In the genomic region with DNA sequence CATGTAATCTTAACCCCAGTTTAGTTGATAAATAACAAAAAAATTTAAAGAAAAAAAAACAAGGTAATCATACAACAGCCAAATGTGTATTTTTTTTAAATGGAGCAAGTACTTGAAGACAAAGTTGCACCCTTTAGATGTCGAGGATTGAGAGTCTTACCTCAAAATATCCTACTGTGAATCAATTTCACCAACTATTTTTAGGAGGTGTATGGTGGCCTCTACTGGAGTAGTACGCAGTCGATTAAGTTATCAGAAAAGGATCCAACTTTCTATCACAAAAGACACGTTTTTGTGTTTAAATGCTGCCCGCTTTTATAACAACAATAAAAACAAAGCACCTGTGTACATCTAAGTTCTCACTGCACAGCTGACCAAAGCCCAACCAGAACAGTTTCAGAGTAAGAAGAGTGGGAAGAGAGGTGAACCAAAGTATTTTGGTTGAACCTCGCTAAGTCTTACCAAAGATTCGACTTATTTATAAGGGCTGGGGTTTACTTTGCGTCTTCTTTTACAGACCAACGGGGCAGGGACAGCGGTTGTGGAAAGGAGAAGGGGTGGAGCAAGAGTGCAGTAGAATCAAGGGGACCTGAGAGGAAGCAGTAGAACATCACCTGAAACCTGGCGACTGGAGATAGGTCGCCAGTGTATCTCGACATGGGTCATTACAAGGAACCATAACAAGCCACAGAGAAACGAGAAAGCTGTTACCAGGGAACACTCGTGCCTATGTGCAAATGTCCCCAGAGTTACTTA, we compare ENCODE assay signal across 3 cellular contexts.
TF ChIP-seq lines count a peak whose summit lies in the region.

No MANE protein-coding gene starts in this region.

TF ChIP-seq in liver, 16 proteins besides CTCF, POLR2A, EP300 and RAD21 (continued from another document):
- TF ChIP-seq FOXA2 (IDR thresholded peaks at IDR 0.05) (no peak), TAF1 (conservative IDR thresholded peaks at IDR 0.05) (no peak), GABPA (IDR thresholded peaks at IDR 0.05 in 1 of 2, conservative IDR thresholded peaks at IDR 0.05 in 1 of 2) (no peak), NR2F2 (IDR thresholded peaks at IDR 0.05) (no peak), HNF4G (IDR thresholded peaks at IDR 0.05) (no peak), SP1 (IDR thresholded peaks at IDR 0.05) (no peak), FOXA1 (IDR thresholded peaks at IDR 0.05) (no peak), EGR1 (IDR thresholded peaks at IDR 0.05; ENCODE audit: low read depth in 2 of 2) (no peak), HNF4A (conservative IDR thresholded peaks at IDR 0.05) (no peak)
- TF ChIP-seq, protein P1, sequence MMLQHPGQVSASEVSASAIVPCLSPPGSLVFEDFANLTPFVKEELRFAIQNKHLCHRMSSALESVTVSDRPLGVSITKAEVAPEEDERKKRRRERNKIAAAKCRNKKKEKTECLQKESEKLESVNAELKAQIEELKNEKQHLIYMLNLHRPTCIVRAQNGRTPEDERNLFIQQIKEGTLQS (IDR thresholded peaks at IDR 0.05) = no peak
- TF ChIP-seq, protein P2, sequence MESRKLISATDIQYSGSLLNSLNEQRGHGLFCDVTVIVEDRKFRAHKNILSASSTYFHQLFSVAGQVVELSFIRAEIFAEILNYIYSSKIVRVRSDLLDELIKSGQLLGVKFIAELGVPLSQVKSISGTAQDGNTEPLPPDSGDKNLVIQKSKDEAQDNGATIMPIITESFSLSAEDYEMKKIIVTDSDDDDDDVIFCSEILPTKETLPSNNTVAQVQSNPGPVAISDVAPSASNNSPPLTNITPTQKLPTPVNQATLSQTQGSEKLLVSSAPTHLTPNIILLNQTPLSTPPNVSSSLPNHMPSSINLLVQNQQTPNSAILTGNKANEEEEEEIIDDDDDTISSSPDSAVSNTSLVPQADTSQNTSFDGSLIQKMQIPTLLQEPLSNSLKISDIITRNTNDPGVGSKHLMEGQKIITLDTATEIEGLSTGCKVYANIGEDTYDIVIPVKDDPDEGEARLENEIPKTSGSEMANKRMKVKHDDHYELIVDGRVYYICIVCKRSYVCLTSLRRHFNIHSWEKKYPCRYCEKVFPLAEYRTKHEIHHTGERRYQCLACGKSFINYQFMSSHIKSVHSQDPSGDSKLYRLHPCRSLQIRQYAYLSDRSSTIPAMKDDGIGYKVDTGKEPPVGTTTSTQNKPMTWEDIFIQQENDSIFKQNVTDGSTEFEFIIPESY (IDR thresholded peaks at IDR 0.05) = no peak
- TF ChIP-seq, protein P3, sequence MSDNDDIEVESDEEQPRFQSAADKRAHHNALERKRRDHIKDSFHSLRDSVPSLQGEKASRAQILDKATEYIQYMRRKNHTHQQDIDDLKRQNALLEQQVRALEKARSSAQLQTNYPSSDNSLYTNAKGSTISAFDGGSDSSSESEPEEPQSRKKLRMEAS (IDR thresholded peaks at IDR 0.05) = no peak
- TF ChIP-seq, protein P4, sequence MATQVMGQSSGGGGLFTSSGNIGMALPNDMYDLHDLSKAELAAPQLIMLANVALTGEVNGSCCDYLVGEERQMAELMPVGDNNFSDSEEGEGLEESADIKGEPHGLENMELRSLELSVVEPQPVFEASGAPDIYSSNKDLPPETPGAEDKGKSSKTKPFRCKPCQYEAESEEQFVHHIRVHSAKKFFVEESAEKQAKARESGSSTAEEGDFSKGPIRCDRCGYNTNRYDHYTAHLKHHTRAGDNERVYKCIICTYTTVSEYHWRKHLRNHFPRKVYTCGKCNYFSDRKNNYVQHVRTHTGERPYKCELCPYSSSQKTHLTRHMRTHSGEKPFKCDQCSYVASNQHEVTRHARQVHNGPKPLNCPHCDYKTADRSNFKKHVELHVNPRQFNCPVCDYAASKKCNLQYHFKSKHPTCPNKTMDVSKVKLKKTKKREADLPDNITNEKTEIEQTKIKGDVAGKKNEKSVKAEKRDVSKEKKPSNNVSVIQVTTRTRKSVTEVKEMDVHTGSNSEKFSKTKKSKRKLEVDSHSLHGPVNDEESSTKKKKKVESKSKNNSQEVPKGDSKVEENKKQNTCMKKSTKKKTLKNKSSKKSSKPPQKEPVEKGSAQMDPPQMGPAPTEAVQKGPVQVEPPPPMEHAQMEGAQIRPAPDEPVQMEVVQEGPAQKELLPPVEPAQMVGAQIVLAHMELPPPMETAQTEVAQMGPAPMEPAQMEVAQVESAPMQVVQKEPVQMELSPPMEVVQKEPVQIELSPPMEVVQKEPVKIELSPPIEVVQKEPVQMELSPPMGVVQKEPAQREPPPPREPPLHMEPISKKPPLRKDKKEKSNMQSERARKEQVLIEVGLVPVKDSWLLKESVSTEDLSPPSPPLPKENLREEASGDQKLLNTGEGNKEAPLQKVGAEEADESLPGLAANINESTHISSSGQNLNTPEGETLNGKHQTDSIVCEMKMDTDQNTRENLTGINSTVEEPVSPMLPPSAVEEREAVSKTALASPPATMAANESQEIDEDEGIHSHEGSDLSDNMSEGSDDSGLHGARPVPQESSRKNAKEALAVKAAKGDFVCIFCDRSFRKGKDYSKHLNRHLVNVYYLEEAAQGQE (IDR thresholded peaks at IDR 0.05) = no peak
TF ChIP-seq in liver: peak in this region for 0.

TF ChIP-seq in HepG2, 621 proteins besides CTCF, POLR2A, EP300 and RAD21 (continued from another document and continues in another):
- TF ChIP-seq ZNF468 (CRISPR knock-in tag; IDR thresholded peaks at IDR 0.05) (no peak), ZNF83 (CRISPR knock-in tag; IDR thresholded peaks at IDR 0.05; ENCODE audit: borderline replicate concordance) (no peak), ZNF431 (CRISPR knock-in tag; IDR thresholded peaks at IDR 0.05; ENCODE audit: borderline replicate concordance, low read depth) (no peak), ZNF3 (CRISPR knock-in tag; IDR thresholded peaks at IDR 0.05) (no peak), KDM5A (IDR thresholded peaks at IDR 0.05; ENCODE audit: borderline replicate concordance, low read length) (no peak), NFE2L2 (IDR thresholded peaks at IDR 0.05; ENCODE audit: low read length) (no peak), ZNF441 (CRISPR knock-in tag; IDR thresholded peaks at IDR 0.05; ENCODE audit: borderline replicate concordance) (no peak), ZNF446 (CRISPR knock-in tag; IDR thresholded peaks at IDR 0.05) (no peak)
- TF ChIP-seq, protein P5, sequence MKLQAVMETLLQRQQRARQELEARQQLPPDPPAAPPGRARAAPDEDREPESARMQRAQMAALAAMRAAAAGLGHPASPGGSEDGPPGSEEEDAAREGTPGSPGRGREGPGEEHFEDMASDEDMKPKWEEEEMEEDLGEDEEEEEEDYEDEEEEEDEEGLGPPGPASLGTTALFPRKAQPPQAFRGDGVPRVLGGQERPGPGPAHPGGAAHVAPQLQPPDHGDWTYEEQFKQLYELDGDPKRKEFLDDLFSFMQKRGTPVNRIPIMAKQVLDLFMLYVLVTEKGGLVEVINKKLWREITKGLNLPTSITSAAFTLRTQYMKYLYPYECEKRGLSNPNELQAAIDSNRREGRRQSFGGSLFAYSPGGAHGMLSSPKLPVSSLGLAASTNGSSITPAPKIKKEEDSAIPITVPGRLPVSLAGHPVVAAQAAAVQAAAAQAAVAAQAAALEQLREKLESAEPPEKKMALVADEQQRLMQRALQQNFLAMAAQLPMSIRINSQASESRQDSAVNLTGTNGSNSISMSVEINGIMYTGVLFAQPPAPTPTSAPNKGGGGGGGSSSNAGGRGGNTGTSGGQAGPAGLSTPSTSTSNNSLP (IDR thresholded peaks at IDR 0.05; ENCODE audit: low read depth, low read length) = no peak
- TF ChIP-seq, protein P6, sequence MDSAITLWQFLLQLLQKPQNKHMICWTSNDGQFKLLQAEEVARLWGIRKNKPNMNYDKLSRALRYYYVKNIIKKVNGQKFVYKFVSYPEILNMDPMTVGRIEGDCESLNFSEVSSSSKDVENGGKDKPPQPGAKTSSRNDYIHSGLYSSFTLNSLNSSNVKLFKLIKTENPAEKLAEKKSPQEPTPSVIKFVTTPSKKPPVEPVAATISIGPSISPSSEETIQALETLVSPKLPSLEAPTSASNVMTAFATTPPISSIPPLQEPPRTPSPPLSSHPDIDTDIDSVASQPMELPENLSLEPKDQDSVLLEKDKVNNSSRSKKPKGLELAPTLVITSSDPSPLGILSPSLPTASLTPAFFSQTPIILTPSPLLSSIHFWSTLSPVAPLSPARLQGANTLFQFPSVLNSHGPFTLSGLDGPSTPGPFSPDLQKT (CRISPR knock-in tag; IDR thresholded peaks at IDR 0.05; ENCODE audit: borderline replicate concordance) = no peak
- TF ChIP-seq, protein P7, sequence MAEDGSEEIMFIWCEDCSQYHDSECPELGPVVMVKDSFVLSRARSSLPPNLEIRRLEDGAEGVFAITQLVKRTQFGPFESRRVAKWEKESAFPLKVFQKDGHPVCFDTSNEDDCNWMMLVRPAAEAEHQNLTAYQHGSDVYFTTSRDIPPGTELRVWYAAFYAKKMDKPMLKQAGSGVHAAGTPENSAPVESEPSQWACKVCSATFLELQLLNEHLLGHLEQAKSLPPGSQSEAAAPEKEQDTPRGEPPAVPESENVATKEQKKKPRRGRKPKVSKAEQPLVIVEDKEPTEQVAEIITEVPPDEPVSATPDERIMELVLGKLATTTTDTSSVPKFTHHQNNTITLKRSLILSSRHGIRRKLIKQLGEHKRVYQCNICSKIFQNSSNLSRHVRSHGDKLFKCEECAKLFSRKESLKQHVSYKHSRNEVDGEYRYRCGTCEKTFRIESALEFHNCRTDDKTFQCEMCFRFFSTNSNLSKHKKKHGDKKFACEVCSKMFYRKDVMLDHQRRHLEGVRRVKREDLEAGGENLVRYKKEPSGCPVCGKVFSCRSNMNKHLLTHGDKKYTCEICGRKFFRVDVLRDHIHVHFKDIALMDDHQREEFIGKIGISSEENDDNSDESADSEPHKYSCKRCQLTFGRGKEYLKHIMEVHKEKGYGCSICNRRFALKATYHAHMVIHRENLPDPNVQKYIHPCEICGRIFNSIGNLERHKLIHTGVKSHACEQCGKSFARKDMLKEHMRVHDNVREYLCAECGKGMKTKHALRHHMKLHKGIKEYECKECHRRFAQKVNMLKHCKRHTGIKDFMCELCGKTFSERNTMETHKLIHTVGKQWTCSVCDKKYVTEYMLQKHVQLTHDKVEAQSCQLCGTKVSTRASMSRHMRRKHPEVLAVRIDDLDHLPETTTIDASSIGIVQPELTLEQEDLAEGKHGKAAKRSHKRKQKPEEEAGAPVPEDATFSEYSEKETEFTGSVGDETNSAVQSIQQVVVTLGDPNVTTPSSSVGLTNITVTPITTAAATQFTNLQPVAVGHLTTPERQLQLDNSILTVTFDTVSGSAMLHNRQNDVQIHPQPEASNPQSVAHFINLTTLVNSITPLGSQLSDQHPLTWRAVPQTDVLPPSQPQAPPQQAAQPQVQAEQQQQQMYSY (CRISPR knock-in tag; IDR thresholded peaks at IDR 0.05) = no peak

TF ChIP-seq in neural cell, 6 proteins besides CTCF, POLR2A, EP300 and RAD21 (continued from another document):
- TF ChIP-seq, protein P4 (IDR thresholded peaks at IDR 0.05; ENCODE audit: borderline replicate concordance) = no peak
- TF ChIP-seq EZH2 (IDR thresholded peaks at IDR 0.05; ENCODE audit: borderline replicate concordance, insufficient read depth, low read length, poor library complexity, severe bottlenecking) (no peak), MXI1 (conservative IDR thresholded peaks at IDR 0.05; ENCODE audit: poor library complexity, severe bottlenecking) (no peak), SMC3 (conservative IDR thresholded peaks at IDR 0.05; ENCODE audit: poor library complexity) (no peak)
